ENCODE assay signal across 8 cellular contexts in the genomic region with DNA sequence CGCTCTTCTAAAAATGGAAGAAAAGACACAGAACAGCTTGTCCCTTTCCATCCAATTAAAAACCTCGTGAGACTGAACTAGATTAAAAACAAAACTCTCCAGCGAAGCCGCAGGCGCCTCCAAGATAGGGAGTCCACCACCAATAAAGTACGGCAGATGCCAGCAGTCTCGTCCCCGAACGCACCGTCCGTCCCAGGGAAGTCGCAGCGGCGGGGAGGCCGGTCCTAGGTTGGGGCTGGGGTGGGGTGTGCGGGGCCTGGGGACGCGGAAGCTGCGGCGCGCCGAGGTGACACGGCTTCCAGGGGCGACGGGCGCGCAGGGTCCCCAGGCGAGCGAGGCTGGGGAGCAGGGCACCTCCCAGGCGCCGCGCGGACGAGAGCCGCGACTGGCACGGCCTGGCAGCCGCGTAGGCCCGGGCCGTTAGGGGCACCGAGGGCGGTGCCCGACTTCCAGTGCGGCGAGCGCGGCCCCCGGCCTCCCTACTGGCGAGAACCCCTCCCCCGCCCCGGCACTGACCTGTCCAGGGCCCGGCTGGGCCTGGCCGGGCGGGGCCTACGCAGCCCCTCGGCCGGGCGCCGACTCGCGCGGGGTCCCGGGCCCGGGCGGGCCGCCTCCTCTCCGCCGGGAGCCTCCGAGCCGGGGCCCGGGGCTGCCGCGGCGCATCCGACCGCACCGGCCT. TPM values are rescaled to one million over a fixed set of nuclear protein-coding genes. Genes with fewer than 3 reads are reported as not detected.
A peak's percentile ranks its signal among the peaks of the same experiment; 100 is the strongest.
DNase-seq lines count a peak whose midpoint lies in the region; ATAC-seq and TF ChIP-seq lines count a peak whose summit lies in the region.

No MANE protein-coding gene starts in this region.

- peak overlapping the region; percentile 95 for H3K56ac ChIP-seq in IMR-90 (ENCODE audit: extremely low read depth, insufficient read depth, low read length)

- TF ChIP-seq CTCF in IMR-90 (conservative IDR thresholded peaks at IDR 0.05; ENCODE audit: low read depth, low read length) (no peak), mesothelial cell of epicardium (IDR thresholded peaks at IDR 0.05; ENCODE audit: unreplicated experiment) (no peak)

- H2AFZ ChIP-seq in IMR-90 (replicated peaks; ENCODE audit: low read length, poor library complexity) = peak overlapping the region; percentile 36

- H2AK9ac ChIP-seq in IMR-90 (replicated peaks; ENCODE audit: low read depth, low read length, poor library complexity) = peak overlapping the region; percentile 84

- no peaks in the 10 kb centered on the region for H3K9me3 ChIP-seq in IMR-90 (ENCODE audit: control insufficient read depth, insufficient read depth, low read length)

- peak overlapping the region; percentile 81 for H3K27ac Mint-ChIP-seq in mesothelial cell of epicardium

- H2BK15ac ChIP-seq in IMR-90 (ENCODE audit: low read depth, low read length) = peak overlapping the region; percentile 76; the same call in 1 of the 3 replicates

- POLR2A ChIA-PET in IMR-90 (lab: Charles Lee; ENCODE audit: unreplicated experiment) = interaction anchor here (0.6 kb wide), 2 partner anchors 28 to 41 kb away, joined by 6 to 15 read pairs; no protein-coding TSS in a partner anchor

- TF ChIP-seq POLR2A in IMR-90 (IDR thresholded peaks at IDR 0.05; ENCODE audit: low read depth, low read length) = no peak

- H3K36me3 Mint-ChIP-seq in mesothelial cell of epicardium = no peaks in the 10 kb centered on the region

- H2BK20ac ChIP-seq in IMR-90 (ENCODE audit: low read depth, low read length) = no peak overlapping the region

- intact Hi-C loops in IMR-90 (cut with micrococcal nuclease) = loop anchor here (5.0 kb wide), 1 partner anchor 52 kb away; no protein-coding TSS in a partner anchor

- in situ Hi-C loops in IMR-90 (cut with MboI; ENCODE audit: low sequenced_read_pairs) = no loop called here

- H3K23ac ChIP-seq in IMR-90 (ENCODE audit: low read depth, low read length) = peak overlapping the region; percentile 100

- H2AK5ac ChIP-seq in IMR-90 (ENCODE audit: low read depth, low read length) = peak overlapping the region; percentile 79; the same call in 1 of the 2 replicates

- H3K79me1 ChIP-seq in IMR-90 (ENCODE audit: low read depth in 1 of 2, low read length in 2 of 2) = peaks cover 6 to 28% of the 10 kb centered on the region in 2 experiments

- H4K5ac ChIP-seq in IMR-90 (ENCODE audit: low read depth, low read length) = peak overlapping the region; percentile 93

- H3K4me3 Mint-ChIP-seq in mesothelial cell of epicardium = peak overlapping the region; percentile 70

- H3K14ac ChIP-seq in IMR-90 (replicated peaks; ENCODE audit: low read depth, low read length) = peak overlapping the region; percentile 99

- peak overlapping the region; percentile 98 for H3K4me3 ChIP-seq in IMR-90 (ENCODE audit: insufficient read depth, low read depth, low read length)

- DNase-seq in EH (ENCODE audit: low read depth) (peak; percentile 43), IMR-90 (no peak), dermis blood vessel endothelial cell (peak; percentile 59), mesothelial cell of epicardium (ENCODE audit: low spot score in 2 of 2, unreplicated experiment in 2 of 2) (no peak), SKM-1 (lab: John Stamatoyannopoulos, UW; ENCODE audit: unreplicated experiment) (no peak)
- DNase-seq in activated CD4-positive, alpha-beta T cell treated with anti-CD3 and anti-CD28 coated beads for 4 hours = peak; percentile 21 to 36
- DNase-seq in stimulated activated CD8-positive, alpha-beta memory T cell treated with anti-CD3 and anti-CD28 coated beads, Interleukin-4, amount 100 ng/mL, for 24 hours (ENCODE audit: low read depth) = peak; percentile 17

- H4K91ac ChIP-seq in IMR-90 (ENCODE audit: insufficient read depth, low read depth, low read length) = peak overlapping the region; percentile 98

- TF ChIP-seq RAD21 in IMR-90 (IDR thresholded peaks at IDR 0.05; ENCODE audit: low read length) = no peak

- peaks cover 33% of the 10 kb centered on the region for H4K20me1 ChIP-seq in IMR-90 (ENCODE audit: insufficient read depth, low read length)

- peak; percentile 35 for ATAC-seq in GM21515 (IDR thresholded peaks at IDR 0.05; ENCODE audit: unreplicated experiment)
- ATAC-seq in IMR-90 (ENCODE audit: low read depth) = peak; percentile 40

- BruUV-seq in IMR-90 (replicated peaks; lab: Mats Ljungman, UMichigan) = no TSS peak

- H3K9ac ChIP-seq in IMR-90 (ENCODE audit: low read depth, low read length) = peak overlapping the region; percentile 100

- peaks cover 79% of the 10 kb centered on the region for H3K4me1 Mint-ChIP-seq in mesothelial cell of epicardium

- H4K8ac ChIP-seq in IMR-90 (ENCODE audit: low read depth in 2 of 2, low read length in 2 of 2) = peak overlapping the region; percentile 65 to 97

- peaks cover 8% of the 10 kb centered on the region for H3K36me3 ChIP-seq in IMR-90 (ENCODE audit: control insufficient read depth, insufficient read depth, low read length)

- H3K4me1 ChIP-seq in IMR-90 (ENCODE audit: control insufficient read depth, insufficient read depth, low read length) = peaks cover 13% of the 10 kb centered on the region

- 0% methylated on average over 45 of the region's 78 CpGs; no CpG with 5 or more reads in 1 of the 2 experiments for whole genome bisulfite sequencing in IMR-90 (ENCODE audit: extremely low coverage in 2 of 2, insufficient read length in 1 of 2), 2 experiments

- CTCF ChIA-PET in IMR-90 (lab: Yijun Ruan, JAX) = no interaction called here

- H3K9me1 ChIP-seq in IMR-90 (ENCODE audit: insufficient read depth, low read length) = peaks cover 3% of the 10 kb centered on the region; the same call in 1 of the 2 replicates

- H3K27ac ChIP-seq in IMR-90 (ENCODE audit: insufficient read depth, low read length) = peak overlapping the region; percentile 95

- no peaks in the 10 kb centered on the region for H3K9me3 Mint-ChIP-seq in mesothelial cell of epicardium

- H2BK5ac ChIP-seq in IMR-90 (ENCODE audit: low read depth, low read length, poor library complexity, severe bottlenecking) = peak overlapping the region; percentile 99

- peak overlapping the region; percentile 95; the same call in 1 of the 2 replicates for H3K4me2 ChIP-seq in IMR-90 (ENCODE audit: low read depth, low read length)

- dilution Hi-C loops in IMR-90 (cut with HindIII; ENCODE audit: low sequenced_read_pairs, unreplicated experiment) = no loop called here

- peak overlapping the region; percentile 99 for H3K4ac ChIP-seq in IMR-90 (ENCODE audit: low read depth, low read length)

- no peaks in the 10 kb centered on the region for H3K27me3 ChIP-seq in IMR-90 (ENCODE audit: control insufficient read depth, insufficient read depth, low read length)

- H3K27me3 Mint-ChIP-seq in mesothelial cell of epicardium (ENCODE audit: low read depth) = no peaks in the 10 kb centered on the region

- peak overlapping the region; percentile 93 for H3K18ac ChIP-seq in IMR-90 (ENCODE audit: low read depth, low read length)

- peak overlapping the region; percentile 81 for H2BK120ac ChIP-seq in IMR-90 (ENCODE audit: low read depth, low read length)

TF ChIP-seq in IMR-90, 13 proteins besides CTCF, POLR2A, EP300 and RAD21:
- 0 out of 2 replicates have a peak, but pooled peaks have one; percentile 2 for TF ChIP-seq CHD1 (IDR thresholded peaks at IDR 0.05; ENCODE audit: low read depth, low read length)
- TF ChIP-seq RFX5 (IDR thresholded peaks at IDR 0.05; ENCODE audit: low read depth, low read length) = no peak

RNA-seq across cellular contexts. Expression of gene A3GALT2, which starts 28.3 kb away (rescaled TPM):
- total RNA-seq in IMR-90 (2012; rRNA removed) (not detected in 2 replicates), dermis blood vessel endothelial cell (not detected in 2 replicates), mesothelial cell of epicardium (0.51 to 0.58 TPM (median 0.52 TPM) in 3 replicates)
- not detected in 2 replicates for polyA plus RNA-seq in IMR-90 (2012; rRNA removed)
- polyA plus RNA-seq in IMR-90 (2012; cell fraction: cytosol; rRNA removed) = not detected in 2 replicates
- 0.23 and 1.2 TPM in 2 replicates for polyA plus RNA-seq in IMR-90 (2012; cell fraction: nucleus; rRNA removed; ENCODE audit: low replicate concordance)

Comparison
In these comparisons a context has a peak if more than half of its experiments do, and no peak if none do; other contexts are left out.
1. DNase-seq: peak in EH (single experiment), activated CD4-positive, alpha-beta T cell treated with anti-CD3 and anti-CD28 coated beads for 4 hours (2 of 2), dermis blood vessel endothelial cell (single experiment) and stimulated activated CD8-positive, alpha-beta memory T cell treated with anti-CD3 and anti-CD28 coated beads, Interleukin-4, amount 100 ng/mL, for 24 hours (single experiment); none in IMR-90 (single experiment), mesothelial cell of epicardium (0 of 2) and SKM-1 (single experiment).